ENCODE assay signal across 25 cellular contexts in the genomic region with DNA sequence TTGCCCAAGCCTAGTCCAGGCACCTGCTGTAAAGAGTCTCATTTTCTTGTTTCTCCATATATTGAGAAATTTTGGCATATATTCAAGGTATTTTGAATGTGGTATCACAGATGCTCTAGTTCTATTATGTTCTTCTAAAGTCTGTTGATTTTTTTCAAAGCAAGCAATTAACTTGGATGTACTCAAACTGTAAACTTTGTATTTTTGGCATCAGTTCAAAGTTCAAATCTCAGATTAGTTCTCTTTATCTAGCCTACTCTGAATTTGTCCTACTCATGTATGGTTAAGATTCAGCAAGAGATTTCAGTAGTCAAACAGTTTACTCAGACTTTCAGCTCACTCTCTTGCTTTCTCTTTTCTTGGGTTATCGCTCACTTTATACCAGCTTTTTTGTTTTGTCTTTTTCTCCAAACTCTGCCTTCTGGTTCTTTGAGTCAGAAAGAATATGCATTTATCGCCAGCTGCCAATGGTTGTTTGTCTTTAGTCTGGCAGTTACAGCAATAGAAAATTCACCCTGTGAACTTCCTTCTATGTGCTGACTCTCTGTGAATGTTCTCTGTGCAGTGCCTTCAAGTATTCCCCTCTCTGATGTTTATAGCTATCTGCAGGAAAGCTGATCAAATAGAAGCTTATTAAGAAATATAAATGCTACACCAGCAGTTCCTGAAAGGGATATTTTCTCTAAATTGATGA. TPM values are rescaled to one million over a fixed set of nuclear protein-coding genes. Genes with fewer than 3 reads are reported as not detected.
A peak's percentile ranks its signal among the peaks of the same experiment; 100 is the strongest.
DNase-seq lines count a peak whose midpoint lies in the region; ATAC-seq, FAIRE-seq and TF ChIP-seq lines count a peak whose summit lies in the region.
"Had no signal": no experiment of that assay in that cellular context is flagged by ENCODE, and none has a peak within 500 bp of the region (broad histone marks: within the 10 kb centered on the region; RNA-seq: fewer than 3 reads in every experiment).

No MANE protein-coding gene starts in this region.

- H3K4me3 ChIP-seq in astrocyte of the spinal cord (ENCODE audit: low read depth, low read length) (no peak overlapping the region), small intestine (ENCODE audit: low read depth in 1 of 2, low read length in 2 of 2) (no peak overlapping the region), Caco-2 (ENCODE audit: low read depth, low read length) (no peak overlapping the region)
- H3K4me3 ChIP-seq: gastroesophageal sphincter, sigmoid colon had no signal

- no peak overlapping the region for H3K4me3 Mint-ChIP-seq in Caco-2 (ENCODE audit: unreplicated experiment)
- H3K4me3 Mint-ChIP-seq: activated CD4-positive, alpha-beta T cell treated with anti-CD3 and anti-CD28 coated beads for 36 hours; activated CD8-positive, alpha-beta T cell treated with anti-CD3 and anti-CD28 coated beads, Interleukin-2, amount 10 ng/mL, durations not matched to agents 7 days and 5 days; central memory CD8-positive, alpha-beta T cell; immature natural killer cell; stimulated activated naive B cell treated with anti-CD40 and anti-IgM and Interleukin-4, amounts not matched to agents 10 μg/mL and 1 μg/mL and 100 μg/mL, for 72 hours; T-helper 1 cell treated with Interleukin-12 subunit alpha and Interleukin-12 subunit beta and Interleukin-4 antibody, amounts not matched to agents 30 μg/mL and 1 μg/mL, for 36 hours had no signal

- FAIRE-seq in small intestine (lab: Jason Lieb, UNC): no peak

- TF ChIP-seq CTCF in astrocyte of the spinal cord (IDR thresholded peaks at IDR 0.05; ENCODE audit: low read depth, low read length): no peak
- no peak for TF ChIP-seq CTCF in Caco-2 (IDR thresholded peaks at IDR 0.05; ENCODE audit: insufficient read depth in 1 of 2, low read depth in 1 of 2, low read length in 1 of 2, severe bottlenecking in 1 of 2, unreplicated experiment in 1 of 2)

- in situ Hi-C loops in astrocyte of the spinal cord (cut with HindIII; ENCODE audit: low sequenced_read_pairs): no loop called here

- CTCF ChIA-PET in Caco-2 (lab: Charles Lee): no interaction called here

- WGBS in small intestine, 3 donors: 9 to 27% (median 20%) methylated on average over 2 of the region's 2 CpGs

- H3K27me3 Mint-ChIP-seq in Caco-2 (ENCODE audit: insufficient read depth, unreplicated experiment): peaks cover 9% of the 10 kb centered on the region
- H3K27me3 Mint-ChIP-seq: progenitor cell of endocrine pancreas had no signal

- H3K4me1 ChIP-seq in small intestine (ENCODE audit: control insufficient read depth in 2 of 2, insufficient read depth in 1 of 2, low read depth in 1 of 2, low read length in 1 of 2) (no peaks in the 10 kb centered on the region), Caco-2 (no peaks in the 10 kb centered on the region)
- H3K4me1 ChIP-seq: gastroesophageal sphincter, sigmoid colon had no signal

- no peaks in the 10 kb centered on the region for H3K27me3 ChIP-seq in small intestine (ENCODE audit: control insufficient read depth in 2 of 2, insufficient read depth in 2 of 2, low read length in 2 of 2)
- no peaks in the 10 kb centered on the region for H3K27me3 ChIP-seq in Caco-2 (replicated peaks; ENCODE audit: control insufficient read depth, insufficient read depth, low read length)
- H3K27me3 ChIP-seq: gastroesophageal sphincter, sigmoid colon had no signal

- peaks cover 6% of the 10 kb centered on the region for H3K4me1 Mint-ChIP-seq in Caco-2 (ENCODE audit: low read depth, unreplicated experiment)
- H3K4me1 Mint-ChIP-seq: activated CD4-positive, alpha-beta T cell treated with anti-CD3 and anti-CD28 coated beads for 36 hours; CD14-positive monocyte; central memory CD8-positive, alpha-beta T cell; immature natural killer cell; stimulated activated naive B cell treated with anti-CD40 and anti-IgM and Interleukin-4, amounts not matched to agents 10 μg/mL and 1 μg/mL and 100 μg/mL, for 72 hours had no signal

- intact Hi-C loops in Caco-2 (cut with micrococcal nuclease; ENCODE audit: unreplicated experiment): no loop called here

- H3K9me3 Mint-ChIP-seq in Caco-2 (ENCODE audit: unreplicated experiment): no peaks in the 10 kb centered on the region
- H3K9me3 Mint-ChIP-seq: activated naive CD4-positive, alpha-beta T cell treated with anti-CD3 and anti-CD28 coated beads, Interleukin-2, amount 50 U/mL, for 72 hours; central memory CD8-positive, alpha-beta T cell; stimulated activated naive B cell treated with anti-CD40 and anti-IgM and Interleukin-4, amounts not matched to agents 10 μg/mL and 1 μg/mL and 100 μg/mL, for 72 hours; T-helper 1 cell treated with Interleukin-12 subunit alpha and Interleukin-12 subunit beta and Interleukin-4 antibody, amounts not matched to agents 30 μg/mL and 1 μg/mL, for 36 hours had no signal

- BruUV-seq in Caco-2 (replicated peaks; lab: Mats Ljungman, UMichigan): no TSS peak

- no peaks in the 10 kb centered on the region for H3K36me3 ChIP-seq in small intestine (ENCODE audit: control insufficient read depth in 2 of 2, insufficient read depth in 2 of 2, low read length in 2 of 2)
- H3K36me3 ChIP-seq in Caco-2 (ENCODE audit: control insufficient read depth, insufficient read depth, low read length): no peaks in the 10 kb centered on the region
- H3K36me3 ChIP-seq: gastroesophageal sphincter, sigmoid colon had no signal

- POLR2A ChIA-PET in Caco-2 (lab: Charles Lee): no interaction called here

- H3K27ac ChIP-seq in small intestine (ENCODE audit: low read depth in 1 of 2, low read length in 1 of 2): peak overlapping the region in 1 of 2 donors; percentile 32
- H3K27ac ChIP-seq: gastroesophageal sphincter, sigmoid colon had no signal

- ATAC-seq in GM21619 (IDR thresholded peaks at IDR 0.05; ENCODE audit: unreplicated experiment): no peak
- ATAC-seq: activated CD4-positive, alpha-beta T cell treated with anti-CD3 and anti-CD28 coated beads for 36 hours; activated CD8-positive, alpha-beta T cell treated with anti-CD3 and anti-CD28 coated beads, Interleukin-2, amount 10 ng/mL, durations not matched to agents 7 days and 5 days; activated naive CD4-positive, alpha-beta T cell treated with anti-CD3 and anti-CD28 coated beads, Interleukin-2, amount 50 U/mL, for 72 hours; gastroesophageal sphincter; stimulated activated naive B cell treated with anti-CD40 and anti-IgM and Interleukin-4, amounts not matched to agents 10 μg/mL and 1 μg/mL and 100 μg/mL, for 72 hours had no signal

- H3K27ac Mint-ChIP-seq in Caco-2 (ENCODE audit: unreplicated experiment): no peak overlapping the region
- H3K27ac Mint-ChIP-seq: activated CD4-positive, alpha-beta T cell treated with anti-CD3 and anti-CD28 coated beads for 36 hours; activated CD8-positive, alpha-beta T cell treated with anti-CD3 and anti-CD28 coated beads, Interleukin-2, amount 10 ng/mL, durations not matched to agents 7 days and 5 days; activated naive CD4-positive, alpha-beta T cell treated with anti-CD3 and anti-CD28 coated beads, Interleukin-2, amount 50 U/mL, for 72 hours; CD14-positive monocyte; immature natural killer cell; progenitor cell of endocrine pancreas; stimulated activated naive B cell treated with anti-CD40 and anti-IgM and Interleukin-4, amounts not matched to agents 10 μg/mL and 1 μg/mL and 100 μg/mL, for 72 hours; T-helper 1 cell treated with Interleukin-12 subunit alpha and Interleukin-12 subunit beta and Interleukin-4 antibody, amounts not matched to agents 30 μg/mL and 1 μg/mL, for 36 hours had no signal

- DNase-seq in DMS79 treated with DMSO at 0.1 percent for 48 hours (lab: John Stamatoyannopoulos, UW): peak; percentile 39
- DNase-seq in NCI-H2081 treated with DMSO at 0.1 percent for 48 hours (lab: John Stamatoyannopoulos, UW): peak; percentile 39
- DNase-seq in astrocyte of the spinal cord (ENCODE audit: low read depth, low spot score): peak; percentile 54
- DNase-seq in small intestine: peak; percentile 53
- DNase-seq in Caco-2: no peak
- DNase-seq in NCI-H1694 treated with DMSO at 0.1 percent for 48 hours (lab: John Stamatoyannopoulos, UW): no peak
- DNase-seq: activated CD4-positive, alpha-beta T cell treated with anti-CD3 and anti-CD28 coated beads for 36 hours; activated CD8-positive, alpha-beta T cell treated with anti-CD3 and anti-CD28 coated beads, Interleukin-2, amount 10 ng/mL, durations not matched to agents 7 days and 5 days; activated T-cell treated with anti-CD3 and anti-CD28 coated beads for 4 hours; anterior cingulate cortex; GDM1; hypothalamus; immature natural killer cell; NCI-H146; NCI-H82; sigmoid colon; stimulated activated naive B cell treated with anti-CD40 and anti-IgM and Interleukin-4, amounts not matched to agents 10 μg/mL and 1 μg/mL and 100 μg/mL, for 72 hours had no signal

- H3K9me3 ChIP-seq in small intestine (ENCODE audit: control insufficient read depth, low read depth): no peaks in the 10 kb centered on the region
- no peaks in the 10 kb centered on the region for H3K9me3 ChIP-seq in Caco-2
- H3K9me3 ChIP-seq: gastroesophageal sphincter, sigmoid colon had no signal

- no peaks in the 10 kb centered on the region for H3K36me3 Mint-ChIP-seq in Caco-2 (ENCODE audit: insufficient read depth, unreplicated experiment)
- H3K36me3 Mint-ChIP-seq: activated naive CD4-positive, alpha-beta T cell treated with anti-CD3 and anti-CD28 coated beads, Interleukin-2, amount 50 U/mL, for 72 hours; CD14-positive monocyte; immature natural killer cell; stimulated activated naive B cell treated with anti-CD40 and anti-IgM and Interleukin-4, amounts not matched to agents 10 μg/mL and 1 μg/mL and 100 μg/mL, for 72 hours had no signal

RNA-seq across cellular contexts. Expression of gene ANKRD7, which starts 56.0 kb away (rescaled TPM):
- under 1 TPM in 1 of 3 donors, not detected in 2; 0.12 TPM for polyA plus RNA-seq in small intestine
- total RNA-seq in Caco-2 (2022): not detected in 2 replicates
- total RNA-seq: HT-29, progenitor cell of endocrine pancreas had no signal
- polyA plus RNA-seq: CD14-positive monocyte, immature natural killer cell, sigmoid colon had no signal

Comparison
In these comparisons a context has a peak if more than half of its experiments do, and no peak if none do; other contexts are left out.
1. DNase-seq: peak in DMS79 treated with DMSO at 0.1 percent for 48 hours (single experiment), NCI-H2081 treated with DMSO at 0.1 percent for 48 hours (single experiment), astrocyte of the spinal cord (single experiment) and small intestine (single experiment); none in Caco-2 (0 of 2) and NCI-H1694 treated with DMSO at 0.1 percent for 48 hours (single experiment).